8 cellular contexts compared by ENCODE assay signal in the genomic region with DNA sequence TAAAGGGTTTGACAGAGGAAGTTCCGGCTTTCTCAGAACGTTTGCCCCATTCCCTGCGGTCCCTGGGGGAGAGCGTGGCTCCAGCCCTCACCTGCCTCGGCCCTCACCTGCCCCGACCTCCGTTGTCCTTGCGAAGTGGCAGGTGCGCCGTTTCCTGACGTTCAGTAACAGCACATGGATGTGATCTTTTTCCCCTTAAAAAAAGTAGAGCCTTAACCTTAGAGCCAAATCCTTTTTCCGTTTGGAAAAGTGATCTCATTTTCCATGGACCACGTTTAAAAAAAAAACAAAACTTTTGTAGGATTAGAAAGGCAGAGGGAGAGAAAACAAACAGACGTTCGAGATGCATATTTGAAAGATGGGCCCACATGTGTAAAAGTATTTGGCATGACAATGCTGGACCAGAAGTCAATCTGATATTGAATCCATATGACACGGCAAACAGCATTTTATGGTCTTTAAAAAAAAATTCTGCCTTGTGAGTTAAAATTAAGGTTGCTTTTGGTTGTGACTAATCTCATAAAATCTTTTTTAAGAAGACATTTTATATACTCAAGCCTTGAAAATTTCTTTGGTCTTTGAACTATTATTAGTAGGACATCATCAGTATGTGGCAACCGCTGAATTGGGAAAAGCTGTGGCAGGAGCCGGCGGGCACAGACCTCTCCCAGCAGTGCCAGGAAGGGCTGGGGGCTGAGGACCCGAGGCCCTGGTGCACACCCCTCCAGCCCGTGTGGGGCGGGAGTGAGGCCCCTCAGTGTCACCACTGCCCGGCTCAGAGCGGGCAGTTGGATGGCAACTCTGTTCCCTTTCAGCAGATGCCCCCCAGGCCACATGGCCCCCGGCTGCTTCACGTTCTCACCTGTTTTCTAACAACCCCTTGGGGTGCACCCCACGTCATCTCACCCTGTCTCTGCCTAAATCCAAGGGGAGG. TPM values are rescaled to one million over a fixed set of nuclear protein-coding genes. Genes with fewer than 3 reads are reported as not detected.
A peak's percentile ranks its signal among the peaks of the same experiment; 100 is the strongest.
DNase-seq lines count a peak whose midpoint lies in the region; ATAC-seq and TF ChIP-seq lines count a peak whose summit lies in the region.

No MANE protein-coding gene starts in this region.

- no peaks in the 10 kb centered on the region for H3K36me3 ChIP-seq in ascending aorta

- no peaks in the 10 kb centered on the region for H3K9me3 ChIP-seq in ascending aorta

- H3K27me3 ChIP-seq in HL-60 (ENCODE audit: insufficient read depth, poor library complexity, severe bottlenecking), result no peaks in the 10 kb centered on the region
- H3K27me3 ChIP-seq in ascending aorta, result no peaks in the 10 kb centered on the region

- peak overlapping the region; percentile 99 for H3K27ac ChIP-seq in HL-60 (replicated peaks)
- peak overlapping the region in 1 of 2 donors; percentile 66 for H3K27ac ChIP-seq in ascending aorta

- TF ChIP-seq CTCF in AG09309 (IDR thresholded peaks at IDR 0.05; ENCODE audit: control insufficient read depth, insufficient read depth, low read depth, low read length, missing control alignments) (no peak), HL-60 (IDR thresholded peaks at IDR 0.05; ENCODE audit: insufficient read depth, low read length) (no peak), ascending aorta (IDR thresholded peaks at IDR 0.05) (no peak)

- peak overlapping the region; percentile 9 for H3K4me3 ChIP-seq in AG09309 (ENCODE audit: control insufficient read depth, low read depth, low read length)
- H3K4me3 ChIP-seq in HL-60 (replicated peaks; ENCODE audit: insufficient read depth, low read length), result no peak overlapping the region
- peak overlapping the region; percentile 3 to 57 for H3K4me3 ChIP-seq in ascending aorta

- intact Hi-C loops in ascending aorta (cut with DNase I), result no loop called here

- DNase-seq in AG09309 (ENCODE audit: low read depth) (peak; percentile 98), HL-60 (ENCODE audit: low read depth in 1 of 2, low spot score in 1 of 2) (no peak), ascending aorta (ENCODE audit: low spot score in 2 of 2) (no peak), mucosa of gallbladder (ENCODE audit: low spot score) (peak; percentile 7), COR-L47 (lab: John Stamatoyannopoulos, UW) (no peak), HuH-7 (ENCODE audit: low spot score) (no peak), erythroblast (lab: John Stamatoyannopoulos, UW) (no peak)

- peaks cover 3 to 4% of the 10 kb centered on the region in 2 donors for H3K4me1 ChIP-seq in ascending aorta

- TF ChIP-seq POLR2A in erythroblast (IDR thresholded peaks at IDR 0.05; ENCODE audit: low read length), result no peak

- peak; percentile 11 for ATAC-seq in GM19035 (IDR thresholded peaks at IDR 0.05; ENCODE audit: unreplicated experiment)

RNA-seq across cellular contexts. Expression of gene EXOC3, which starts 42.4 kb away (rescaled TPM):
- total RNA-seq in ascending aorta (56.7 TPM), mucosa of gallbladder (71.6 TPM)

Comparison
In these comparisons a context has a peak if more than half of its experiments do, and no peak if none do; other contexts are left out.
1. DNase-seq: peak in AG09309 (single experiment) and mucosa of gallbladder (single experiment); none in HL-60 (0 of 2), ascending aorta (0 of 2), COR-L47 (single experiment), HuH-7 (single experiment) and erythroblast (0 of 2).